10 cellular contexts compared by ENCODE assay signal in genomic region chr19:9935409-9936062, GRCh38. TPM values are rescaled to one million over a fixed set of nuclear protein-coding genes. Genes with fewer than 3 reads are reported as not detected.
DNase-seq lines count a peak whose midpoint lies in the region; ATAC-seq, FAIRE-seq and TF ChIP-seq lines count a peak whose summit lies in the region.
"Had no signal": no experiment of that assay in that cellular context is flagged by ENCODE, and none has a peak within 500 bp of the region (broad histone marks: within the 10 kb centered on the region; RNA-seq: fewer than 3 reads in every experiment).

No MANE protein-coding gene starts in this region.

- peak overlapping the region; percentile 86 for H3K4me3 Mint-ChIP-seq in mesothelial cell of epicardium

- peaks cover 90% of the 10 kb centered on the region for H3K27me3 ChIP-seq in left ventricle myocardium inferior (ENCODE audit: low read depth)
- peaks cover 0 to 10% of the 10 kb centered on the region in 2 experiments; a peak in 1 of 5 replicates for H3K27me3 ChIP-seq in K562 (ENCODE audit: control insufficient read depth in 2 of 2, insufficient read depth in 2 of 2, low read length in 2 of 2)
- H3K27me3 ChIP-seq in uterus: no peaks in the 10 kb centered on the region

- H4K20me1 ChIP-seq in K562 (replicated peaks; ENCODE audit: control insufficient read depth, insufficient read depth, low read length): no peaks in the 10 kb centered on the region

- intact Hi-C loops in left ventricle myocardium inferior (cut with micrococcal nuclease) (no loop called here), cardiac septum (cut with DNase I) (loop anchor here (2.0 to 10.0 kb wide), 3 partner anchors 91 to 449 kb away; partner anchors contain the start of genes EIF3G, P2RY11 and TYK2), K562 (cut with micrococcal nuclease) (no loop called here), uterus (cut with DNase I; ENCODE audit: low total_unique reads) (no loop called here)

- peaks cover 9% of the 10 kb centered on the region for H3K27me3 Mint-ChIP-seq in mesothelial cell of epicardium (ENCODE audit: low read depth)

- H3K4me1 Mint-ChIP-seq in mesothelial cell of epicardium: peaks cover 31% of the 10 kb centered on the region

- peaks cover 3% of the 10 kb centered on the region for H3K36me3 Mint-ChIP-seq in mesothelial cell of epicardium

- 0 out of 2 replicates have a peak overlapping the region, but pooled peaks have one; percentile 11 for H3K4me2 ChIP-seq in K562 (ENCODE audit: insufficient read depth, low read length)

- POLR2A ChIA-PET in K562 (lab: Yijun Ruan, JAX): no interaction called here

- TF ChIP-seq CTCF in left ventricle myocardium inferior (IDR thresholded peaks at IDR 0.05; ENCODE audit: borderline replicate concordance) (no peak), K562 (IDR thresholded peaks at IDR 0.05 in 2 of 3, conservative IDR thresholded peaks at IDR 0.05 in 1 of 3; ENCODE audit: insufficient read depth in 2 of 3, low read depth in 1 of 3, low read length in 3 of 3) (no peak), mesothelial cell of epicardium (IDR thresholded peaks at IDR 0.05; ENCODE audit: unreplicated experiment) (no peak), uterus (IDR thresholded peaks at IDR 0.05) (no peak)

- TF ChIP-seq POLR2A in K562 (conservative IDR thresholded peaks at IDR 0.05) (no peak), uterus (IDR thresholded peaks at IDR 0.05) (no peak)

- H3K36me3 ChIP-seq in left ventricle myocardium inferior: no peaks in the 10 kb centered on the region
- H3K36me3 ChIP-seq in K562 (ENCODE audit: control insufficient read depth, insufficient read depth, low read length): no peaks in the 10 kb centered on the region
- no peaks in the 10 kb centered on the region for H3K36me3 ChIP-seq in uterus

- H3K27ac ChIP-seq in left ventricle myocardium inferior (replicated peaks): no peak overlapping the region
- no peak overlapping the region for H3K27ac ChIP-seq in K562 (ENCODE audit: extremely low read depth, low read depth, low read length)
- peak overlapping the region; percentile 66 to 68 for H3K27ac ChIP-seq in uterus

- peaks cover 36% of the 10 kb centered on the region for H3K4me1 ChIP-seq in left ventricle myocardium inferior
- peaks cover 3 to 17% of the 10 kb centered on the region in 2 experiments; a peak in 3 of 5 replicates for H3K4me1 ChIP-seq in K562 (replicated peaks in 1 of 2; ENCODE audit: control insufficient read depth in 2 of 2, insufficient read depth in 2 of 2, low read length in 2 of 2)
- H3K4me1 ChIP-seq in uterus: peaks cover 3 to 22% of the 10 kb centered on the region in 2 donors

- in situ Hi-C loops in K562 (cut with MboI): loop anchor here (5.0 to 10.0 kb wide), 2 partner anchors 67 to 89 kb away; no protein-coding TSS in a partner anchor

- no peak for TF ChIP-seq EP300 in K562 (IDR thresholded peaks at IDR 0.05; ENCODE audit: low read length)

- WGBS in K562 (ENCODE audit: insufficient coverage, low coverage, missing lambda C conversion rate): 12% methylated on average over 24 of the region's 28 CpGs

- DNase-seq in left ventricle myocardium inferior (no peak), cardiac septum (ENCODE audit: low spot score) (no peak), K562 (ENCODE audit: extremely low read depth in 1 of 4, low spot score in 3 of 4) (no peak), mesothelial cell of epicardium (ENCODE audit: low spot score in 2 of 2, unreplicated experiment in 2 of 2) (no peak), uterus (peak in 1 of 2 donors; percentile 21), NCI-H187 treated with DMSO at 0.1 percent for 48 hours (lab: John Stamatoyannopoulos, UW) (no peak)
- DNase-seq: activated gamma-delta T cell, NCI-H524 treated with DMSO at 0.1 percent for 48 hours had no signal

- peak overlapping the region; percentile 59 for H3K4me3 ChIP-seq in left ventricle myocardium inferior
- no peak overlapping the region for H3K4me3 ChIP-seq in K562
- H3K4me3 ChIP-seq in uterus: peak overlapping the region; percentile 29 to 40

- no peak overlapping the region for H2AFZ ChIP-seq in K562 (ENCODE audit: low read depth, low read length)

- no peaks in the 10 kb centered on the region for H3K9me3 Mint-ChIP-seq in mesothelial cell of epicardium

- no peaks in the 10 kb centered on the region for H3K79me2 ChIP-seq in K562 (ENCODE audit: control insufficient read depth, insufficient read depth, low read length)

- TF ChIP-seq RAD21 in K562 (CRISPR knock-in tag; conservative IDR thresholded peaks at IDR 0.05 in 1 of 2, IDR thresholded peaks at IDR 0.05 in 1 of 2): no peak

- peak overlapping the region; percentile 86 for H3K27ac Mint-ChIP-seq in mesothelial cell of epicardium

- no peak for ATAC-seq in K562
- no peak for ATAC-seq in HG02759 (IDR thresholded peaks at IDR 0.05; ENCODE audit: unreplicated experiment)
- ATAC-seq in GM18502 (IDR thresholded peaks at IDR 0.05; ENCODE audit: poor library complexity, unreplicated experiment): no peak

- no peaks in the 10 kb centered on the region for H3K9me1 ChIP-seq in K562 (ENCODE audit: control insufficient read depth, insufficient read depth, low read length)

- H3K9ac ChIP-seq in K562 (ENCODE audit: insufficient read depth in 1 of 2, low read depth in 2 of 2, low read length in 2 of 2): no peak overlapping the region

- FAIRE-seq in K562 (lab: Jason Lieb, UNC): no peak

- CTCF ChIA-PET in K562 (lab: Yijun Ruan, JAX; ENCODE audit: low intra/inter-chr PET ratio): interaction anchor here (0.6 to 2.6 kb wide), 2 partner anchors 92 to 93 kb away, joined by 3 to 29 read pairs; no protein-coding TSS in a partner anchor

- BruUV-seq in K562 (replicated peaks; lab: Mats Ljungman, UMichigan): no TSS peak

- no peaks in the 10 kb centered on the region for H3K9me3 ChIP-seq in left ventricle myocardium inferior (replicated peaks)
- H3K9me3 ChIP-seq in K562 (replicated peaks; ENCODE audit: control insufficient read depth, insufficient read depth, low read depth, low read length): no peaks in the 10 kb centered on the region
- H3K9me3 ChIP-seq in uterus: no peaks in the 10 kb centered on the region

TF ChIP-seq in K562, 482 proteins besides CTCF, POLR2A, EP300 and RAD21:
- TF ChIP-seq, protein P1, sequence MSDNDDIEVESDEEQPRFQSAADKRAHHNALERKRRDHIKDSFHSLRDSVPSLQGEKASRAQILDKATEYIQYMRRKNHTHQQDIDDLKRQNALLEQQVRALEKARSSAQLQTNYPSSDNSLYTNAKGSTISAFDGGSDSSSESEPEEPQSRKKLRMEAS (CRISPR knock-in tag; IDR thresholded peaks at IDR 0.05): 0 out of 2 replicates have a peak, but pooled peaks have one; percentile 33
- TF ChIP-seq HDAC1 (IDR thresholded peaks at IDR 0.05) (0 out of 4 replicates have a peak, but pooled peaks of 1 of the 2 experiments have one; percentile 27), ZKSCAN1 (IDR thresholded peaks at IDR 0.05; ENCODE audit: low read depth, low read length) (no peak)
- TF ChIP-seq, protein P2, sequence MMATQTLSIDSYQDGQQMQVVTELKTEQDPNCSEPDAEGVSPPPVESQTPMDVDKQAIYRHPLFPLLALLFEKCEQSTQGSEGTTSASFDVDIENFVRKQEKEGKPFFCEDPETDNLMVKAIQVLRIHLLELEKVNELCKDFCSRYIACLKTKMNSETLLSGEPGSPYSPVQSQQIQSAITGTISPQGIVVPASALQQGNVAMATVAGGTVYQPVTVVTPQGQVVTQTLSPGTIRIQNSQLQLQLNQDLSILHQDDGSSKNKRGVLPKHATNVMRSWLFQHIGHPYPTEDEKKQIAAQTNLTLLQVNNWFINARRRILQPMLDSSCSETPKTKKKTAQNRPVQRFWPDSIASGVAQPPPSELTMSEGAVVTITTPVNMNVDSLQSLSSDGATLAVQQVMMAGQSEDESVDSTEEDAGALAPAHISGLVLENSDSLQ (IDR thresholded peaks at IDR 0.05): 0 out of 2 replicates have a peak, but pooled peaks have one; percentile 10

RNA-seq across cellular contexts. Expression of gene OLFM2, which starts 0.8 kb away (rescaled TPM):
- total RNA-seq in left ventricle myocardium inferior (1.7 TPM), cardiac septum (4.1 TPM), K562 (2014; rRNA removed) (0.23 TPM in 1 of 2 replicates, not detected in the other), K562 (2014; rRNA removed; fragmentation: Illumina TruSeq; extraction: Trizol) (not detected in 2 replicates), K562 (2015; rRNA removed; fragmentation: Illumina TruSeq; extraction: Trizol) (not detected in 2 replicates), K562 (2021) (0.33 and 0.67 TPM in 2 replicates), mesothelial cell of epicardium (91.7 to 100 TPM (median 99.2 TPM) in 3 replicates), uterus (100 to 1,000 TPM in 1 of 4 donors, 10 to 100 TPM in 1, 1 to 10 TPM in 1, not detected in 1; 4.6 to 114 (median 24.8) TPM)
- 0.40 and 2.1 TPM in 2 replicates for total RNA-seq in K562 (2011; cell fraction: chromatin; rRNA removed; ENCODE audit: low replicate concordance)
- total RNA-seq in K562 (2011; cell fraction: nucleolus; rRNA removed): 1.8 and 3.2 TPM in 2 replicates
- total RNA-seq in K562 (2011; cell fraction: nucleoplasm; rRNA removed): 1.2 and 2.6 TPM in 2 replicates
- polyA plus RNA-seq in K562 (2011; rRNA removed) (0.31 and 0.45 TPM in 2 replicates), K562 (2014; fragmentation: Illumina TruSeq; extraction: Trizol) (0.10 and 0.44 TPM in 2 replicates), K562 (2014; fragmentation: Nextera tagmentation; extraction: Ambion mirVana) (not detected), K562 (2014; rRNA removed) (0.17 and 0.53 TPM in 2 replicates)
- 0.44 and 1.4 TPM in 2 replicates for polyA plus RNA-seq in K562 (2011; cell fraction: cytosol; rRNA removed)
- polyA plus RNA-seq in K562 (2011; cell fraction: nucleus; rRNA removed): 0.44 and 0.45 TPM in 2 replicates
- polyA plus RNA-seq in K562 (2012): 0.17 and 0.22 TPM in 2 replicates
- polyA minus RNA-seq in K562 (2011; rRNA and poly(A)+ RNA removed): 0.39 TPM in 1 of 2 replicates, not detected in the other
- not detected in 2 replicates for polyA minus RNA-seq in K562 (2011; cell fraction: cytosol; rRNA and poly(A)+ RNA removed)
- not detected in 2 replicates for polyA minus RNA-seq in K562 (2011; cell fraction: nucleus; rRNA and poly(A)+ RNA removed)

Comparison
In these comparisons a context has a peak if more than half of its experiments do, and no peak if none do; other contexts are left out.
1. H3K27ac ChIP-seq: peak in uterus (2 of 2); none in left ventricle myocardium inferior (single experiment) and K562 (single experiment).